In genomic region chr2:187138240-187138639, GRCh38 we compare ENCODE assay signal across 9 cellular contexts.
A peak's percentile ranks its signal among the peaks of the same experiment; 100 is the strongest.
DNase-seq lines count a peak whose midpoint lies in the region; ATAC-seq and TF ChIP-seq lines count a peak whose summit lies in the region.
"Had no signal": no experiment of that assay in that cellular context is flagged by ENCODE, and none has a peak within 500 bp of the region (broad histone marks: within the 10 kb centered on the region; RNA-seq: fewer than 3 reads in every experiment).

No MANE protein-coding gene starts in this region.

- H3K4me3 Mint-ChIP-seq in progenitor cell of endocrine pancreas (ENCODE audit: low read depth): no peak overlapping the region

- no peaks in the 10 kb centered on the region for H3K36me3 Mint-ChIP-seq in progenitor cell of endocrine pancreas (ENCODE audit: insufficient read depth)

- H3K27ac Mint-ChIP-seq in progenitor cell of endocrine pancreas: no peak overlapping the region

- H3K36me3 ChIP-seq in esophagus muscularis mucosa: no peaks in the 10 kb centered on the region
- H3K36me3 ChIP-seq: ascending aorta had no signal

- no peaks in the 10 kb centered on the region for H3K9me3 Mint-ChIP-seq in progenitor cell of endocrine pancreas (ENCODE audit: low read depth)

- no peak for TF ChIP-seq EP300 in esophagus muscularis mucosa (IDR thresholded peaks at IDR 0.05)

- DNase-seq in AG08395 (ENCODE audit: low spot score) (peak; percentile 26), NB4 (ENCODE audit: low read depth) (peak; percentile 23), esophagus muscularis mucosa (ENCODE audit: extremely low spot score) (no peak), progenitor cell of endocrine pancreas (ENCODE audit: low spot score, unreplicated experiment) (no peak), NCI-H1105 treated with DMSO at 0.1 percent for 48 hours (lab: John Stamatoyannopoulos, UW) (no peak)
- DNase-seq in activated T-cell treated with anti-CD3 and anti-CD28 coated beads, Interleukin-2, amount 50 U/mL, for 1 hour: no peak

- H3K27me3 Mint-ChIP-seq in progenitor cell of endocrine pancreas: no peaks in the 10 kb centered on the region

- TF ChIP-seq CTCF in NB4 (IDR thresholded peaks at IDR 0.05; ENCODE audit: low read depth, low read length): peak; percentile 48
- TF ChIP-seq CTCF in esophagus muscularis mucosa (IDR thresholded peaks at IDR 0.05): peak in 2 of 3 experiments; percentile 9 to 32
- TF ChIP-seq CTCF in progenitor cell of endocrine pancreas (IDR thresholded peaks at IDR 0.05; ENCODE audit: unreplicated experiment): peak; percentile 52

- no peak overlapping the region for H3K27ac ChIP-seq in esophagus muscularis mucosa (replicated peaks in 1 of 4)
- H3K27ac ChIP-seq: ascending aorta had no signal

- H3K4me1 ChIP-seq in esophagus muscularis mucosa: no peaks in the 10 kb centered on the region
- H3K4me1 ChIP-seq: ascending aorta had no signal

- TF ChIP-seq POLR2A in NB4 (IDR thresholded peaks at IDR 0.05; ENCODE audit: extremely low read depth, insufficient read length) (no peak), esophagus muscularis mucosa (IDR thresholded peaks at IDR 0.05; ENCODE audit: low read depth) (no peak)

- peak; percentile 78 for ATAC-seq in GM19351 (IDR thresholded peaks at IDR 0.05; ENCODE audit: unreplicated experiment)
- no peak for ATAC-seq in HG03095 (IDR thresholded peaks at IDR 0.05; ENCODE audit: unreplicated experiment)

- no peaks in the 10 kb centered on the region for H3K27me3 ChIP-seq in esophagus muscularis mucosa
- H3K27me3 ChIP-seq: ascending aorta had no signal

- 33% methylated on average over 1 of the region's 1 CpG for WGBS in esophagus muscularis mucosa

- no peak overlapping the region for H3K4me3 ChIP-seq in NB4 (ENCODE audit: low read depth, low read length)
- no peak overlapping the region for H3K4me3 ChIP-seq in esophagus muscularis mucosa
- H3K4me3 ChIP-seq: ascending aorta had no signal

- intact Hi-C loops in esophagus muscularis mucosa (cut with DNase I): no loop called here

- no peaks in the 10 kb centered on the region for H3K4me1 Mint-ChIP-seq in progenitor cell of endocrine pancreas (ENCODE audit: low read depth)

- no peaks in the 10 kb centered on the region for H3K9me3 ChIP-seq in esophagus muscularis mucosa
- H3K9me3 ChIP-seq: ascending aorta had no signal

Comparison
In these comparisons a context has a peak if more than half of its experiments do, and no peak if none do; other contexts are left out.
1. DNase-seq: peak in AG08395 (single experiment) and NB4 (single experiment); none in esophagus muscularis mucosa (single experiment), progenitor cell of endocrine pancreas (single experiment), NCI-H1105 treated with DMSO at 0.1 percent for 48 hours (single experiment) and activated T-cell treated with anti-CD3 and anti-CD28 coated beads, Interleukin-2, amount 50 U/mL, for 1 hour (single experiment).
2. Peak in every context shown above with its lines, with median percentiles within 50 percentile points of each other: CTCF ChIP-seq.